12 cellular contexts compared by ENCODE assay signal in the genomic region with DNA sequence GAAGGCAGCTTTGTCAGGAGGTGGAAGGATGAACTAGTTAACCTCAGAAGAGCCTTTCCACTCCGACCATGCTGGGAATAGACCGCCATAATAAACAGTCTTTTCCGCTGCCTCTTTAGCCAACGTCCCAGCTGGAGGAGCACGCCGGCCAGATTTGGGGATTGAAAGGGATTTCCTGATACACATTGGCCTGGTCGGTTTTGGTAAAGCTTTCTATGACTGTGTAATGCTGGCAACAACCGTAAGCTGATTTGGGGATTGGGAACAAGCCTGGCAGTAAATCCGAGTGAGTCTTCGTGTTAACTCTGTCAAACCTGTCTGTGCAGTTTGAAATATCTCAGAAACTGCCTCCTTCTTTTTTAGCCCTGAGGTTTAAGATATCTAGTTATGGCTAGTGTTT.
DNase-seq lines count a peak whose midpoint lies in the region; TF ChIP-seq lines count a peak whose summit lies in the region.
"Had no signal": no experiment of that assay in that cellular context is flagged by ENCODE, and none has a peak within 500 bp of the region (broad histone marks: within the 10 kb centered on the region; RNA-seq: fewer than 3 reads in every experiment).

No MANE protein-coding gene starts in this region.

- no peak overlapping the region for H3K18ac ChIP-seq in mesenchymal stem cell (ENCODE audit: low read depth in 1 of 2, low read length in 2 of 2)

- H2AFZ ChIP-seq in mammary epithelial cell (ENCODE audit: low read depth, low read length) (peak overlapping the region; percentile 30), mesenchymal stem cell (ENCODE audit: low read depth, low read length) (no peak overlapping the region)

- peak overlapping the region; percentile 96 for H3K27ac Mint-ChIP-seq in activated naive CD4-positive, alpha-beta T cell treated with anti-CD3 and anti-CD28 coated beads, Interleukin-2, amount 10 ng/mL, durations not matched to agents 7 days and 5 days

- H3K9ac ChIP-seq in mammary epithelial cell (ENCODE audit: insufficient read depth, low read length) (no peak overlapping the region), mesenchymal stem cell (ENCODE audit: low read length) (peak overlapping the region; percentile 4)

- no peaks in the 10 kb centered on the region for H3K79me1 ChIP-seq in mesenchymal stem cell (replicated peaks; ENCODE audit: low read length, poor library complexity, severe bottlenecking)

- H4K20me1 ChIP-seq in mammary epithelial cell (ENCODE audit: insufficient read depth, low read length): no peaks in the 10 kb centered on the region

- no peak for TF ChIP-seq CTCF in mammary epithelial cell (conservative IDR thresholded peaks at IDR 0.05 in 1 of 2, IDR thresholded peaks at IDR 0.05 in 1 of 2; ENCODE audit: extremely low read depth in 1 of 2, insufficient read depth in 1 of 2, low read depth in 1 of 2, low read length in 2 of 2)
- no peak for TF ChIP-seq CTCF in transverse colon (IDR thresholded peaks at IDR 0.05)

- H3K4me3 Mint-ChIP-seq in activated naive CD4-positive, alpha-beta T cell treated with anti-CD3 and anti-CD28 coated beads, Interleukin-2, amount 10 ng/mL, durations not matched to agents 7 days and 5 days: peak overlapping the region; percentile 84

- H3K9me3 ChIP-seq in mammary epithelial cell (replicated peaks; ENCODE audit: insufficient read depth, low read length): no peaks in the 10 kb centered on the region
- no peaks in the 10 kb centered on the region for H3K9me3 ChIP-seq in mesenchymal stem cell (ENCODE audit: control insufficient read depth, low read length)
- H3K9me3 ChIP-seq in transverse colon: no peaks in the 10 kb centered on the region

- H3K4me1 ChIP-seq in mammary epithelial cell (ENCODE audit: insufficient read depth, low read length) (peaks cover 4% of the 10 kb centered on the region), mesenchymal stem cell (ENCODE audit: control insufficient read depth, insufficient read depth, low read depth, low read length) (no peaks in the 10 kb centered on the region), transverse colon (no peaks in the 10 kb centered on the region)

- no peak overlapping the region for H4K8ac ChIP-seq in mesenchymal stem cell (ENCODE audit: low read length)

- no peaks in the 10 kb centered on the region for H3K27me3 Mint-ChIP-seq in activated naive CD4-positive, alpha-beta T cell treated with anti-CD3 and anti-CD28 coated beads, Interleukin-2, amount 10 ng/mL, durations not matched to agents 7 days and 5 days

- no peak overlapping the region for H2BK12ac ChIP-seq in mesenchymal stem cell (ENCODE audit: low read length in 2 of 2)

- no peak for DNase-seq in activated naive CD4-positive, alpha-beta T cell treated with anti-CD3 and anti-CD28 coated beads, Interleukin-2, amount 10 ng/mL, durations not matched to agents 7 days and 5 days
- DNase-seq in activated naive CD4-positive, alpha-beta T cell treated with anti-CD3 and anti-CD28 coated beads, Interleukin-2, amount 50 U/mL, for 16 hours: no peak
- DNase-seq in mammary epithelial cell: no peak
- DNase-seq in mesenchymal stem cell: no peak
- DNase-seq in transverse colon: no peak
- no peak for DNase-seq in NCI-H2227 (lab: John Stamatoyannopoulos, UW; ENCODE audit: unreplicated experiment)
- no peak for DNase-seq in SKM-1 (lab: John Stamatoyannopoulos, UW; ENCODE audit: unreplicated experiment)
- no peak for DNase-seq in central memory CD4-positive, alpha-beta T cell
- DNase-seq: cerebellar nuclear complex; NCI-H1930; stimulated activated CD4-positive, alpha-beta T cell treated with anti-CD3 and anti-CD28 coated beads, Interleukin-4, amount 100 ng/mL, for 1 hour; SW 1271 had no signal

- H3K36me3 Mint-ChIP-seq in activated naive CD4-positive, alpha-beta T cell treated with anti-CD3 and anti-CD28 coated beads, Interleukin-2, amount 10 ng/mL, durations not matched to agents 7 days and 5 days: peaks cover 92% of the 10 kb centered on the region

- BruUV-seq in mammary epithelial cell (replicated peaks; lab: Mats Ljungman, UMichigan): no TSS peak

- no peaks in the 10 kb centered on the region for H3K9me3 Mint-ChIP-seq in activated naive CD4-positive, alpha-beta T cell treated with anti-CD3 and anti-CD28 coated beads, Interleukin-2, amount 10 ng/mL, durations not matched to agents 7 days and 5 days

- no peak overlapping the region for H2AK5ac ChIP-seq in mesenchymal stem cell (ENCODE audit: low read length, severe bottlenecking)

- H2BK5ac ChIP-seq in mesenchymal stem cell (ENCODE audit: low read depth, low read length, poor library complexity, severe bottlenecking): no peak overlapping the region

- no peak overlapping the region for H3K4me2 ChIP-seq in mammary epithelial cell (ENCODE audit: insufficient read depth, low read depth, low read length)
- H3K4me2 ChIP-seq in mesenchymal stem cell (ENCODE audit: low read length, poor library complexity, severe bottlenecking): no peak overlapping the region

- H3K27me3 ChIP-seq in mammary epithelial cell (ENCODE audit: insufficient read depth, low read length): no peaks in the 10 kb centered on the region
- peaks cover 0 to 34% of the 10 kb centered on the region in 2 experiments for H3K27me3 ChIP-seq in mesenchymal stem cell (ENCODE audit: control insufficient read depth in 1 of 2, insufficient read depth in 1 of 2, low read length in 2 of 2)
- no peaks in the 10 kb centered on the region for H3K27me3 ChIP-seq in transverse colon

- 69% methylated on average over 10 of the region's 10 CpGs for WGBS in mammary epithelial cell (ENCODE audit: low coverage, missing lambda C conversion rate)
- WGBS in mesenchymal stem cell: 92% methylated on average over 10 of the region's 10 CpGs
- 83 to 100% methylated on average over 4 to 10 of the region's 10 CpGs for WGBS in transverse colon (ENCODE audit: low coverage in 1 of 2), 2 donors

- H3K4me1 Mint-ChIP-seq in activated naive CD4-positive, alpha-beta T cell treated with anti-CD3 and anti-CD28 coated beads, Interleukin-2, amount 10 ng/mL, durations not matched to agents 7 days and 5 days: peaks cover 56% of the 10 kb centered on the region

- intact Hi-C loops in mammary epithelial cell (cut with micrococcal nuclease): no loop called here
- intact Hi-C loops in transverse colon (cut with DNase I; ENCODE audit: low total_unique reads): no loop called here

- no peak overlapping the region for H3K4ac ChIP-seq in mesenchymal stem cell (ENCODE audit: low read depth in 1 of 2, low read length in 2 of 2)

- no peak overlapping the region for H2BK120ac ChIP-seq in mesenchymal stem cell (ENCODE audit: low read depth, low read length)

- H3K27ac ChIP-seq in mammary epithelial cell (ENCODE audit: insufficient read depth, low read depth, low read length): no peak overlapping the region
- H3K27ac ChIP-seq in mesenchymal stem cell (ENCODE audit: low read length, poor library complexity, severe bottlenecking): no peak overlapping the region
- H3K27ac ChIP-seq in transverse colon: peak overlapping the region; percentile 44 to 68 (median 58)

- in situ Hi-C loops in mammary epithelial cell (cut with MboI; ENCODE audit: low sequenced_read_pairs in 2 of 2): no loop called here
- in situ Hi-C loops in transverse colon (cut with MboI; ENCODE audit: low pct_ligation_motif_present in 1 of 4, low pct_unique_long_range_greater_than_20kb in 1 of 4, low sequenced_read_pairs in 3 of 4): no loop called here

- no peak overlapping the region for H4K91ac ChIP-seq in mesenchymal stem cell (ENCODE audit: low read length)

- H3K14ac ChIP-seq in mesenchymal stem cell (ENCODE audit: low read length in 2 of 2): no peak overlapping the region

- no peak overlapping the region for H2BK15ac ChIP-seq in mesenchymal stem cell (ENCODE audit: low read depth, poor library complexity, severe bottlenecking)

- no peak overlapping the region for H3K23ac ChIP-seq in mesenchymal stem cell (ENCODE audit: low read length in 2 of 2)

- no peaks in the 10 kb centered on the region for H3K79me2 ChIP-seq in mammary epithelial cell (ENCODE audit: insufficient read depth, low read length)

- no peak for TF ChIP-seq EP300 in transverse colon (IDR thresholded peaks at IDR 0.05; ENCODE audit: low read depth)

- H3K36me3 ChIP-seq in mammary epithelial cell (ENCODE audit: insufficient read depth, low read length) (no peaks in the 10 kb centered on the region), mesenchymal stem cell (ENCODE audit: control insufficient read depth in 1 of 2, insufficient read depth in 2 of 2, low read depth in 1 of 2, low read length in 2 of 2) (no peaks in the 10 kb centered on the region), transverse colon (no peaks in the 10 kb centered on the region)

- CTCF ChIA-PET in activated naive CD4-positive, alpha-beta T cell treated with anti-CD3 and anti-CD28 coated beads, Interleukin-2, amount 10 ng/mL, durations not matched to agents 7 days and 5 days (lab: Charles Lee): interaction anchor here (1.0 kb wide), 2 partner anchors 24 to 44 kb away, joined by 3 read pairs; no protein-coding TSS in a partner anchor
- CTCF ChIA-PET in mammary epithelial cell (lab: Charles Lee; ENCODE audit: low non-redundant PET): no interaction called here

- no peak for TF ChIP-seq POLR2A in transverse colon (IDR thresholded peaks at IDR 0.05)

- no peak overlapping the region for H3K4me3 ChIP-seq in mammary epithelial cell (replicated peaks in 1 of 3; ENCODE audit: insufficient read depth in 1 of 3, low read depth in 2 of 3, low read length in 3 of 3)
- H3K4me3 ChIP-seq in mesenchymal stem cell (ENCODE audit: insufficient read depth in 1 of 2, low read depth in 1 of 2, low read length in 2 of 2): no peak overlapping the region
- no peak overlapping the region for H3K4me3 ChIP-seq in transverse colon

- dilution Hi-C loops in mammary epithelial cell (cut with HindIII; ENCODE audit: low sequenced_read_pairs): no loop called here

Comparison
In these comparisons a context has a peak if more than half of its experiments do, and no peak if none do; other contexts are left out.
1. H3K27ac ChIP-seq: peak in transverse colon (4 of 4); none in mammary epithelial cell (single experiment) and mesenchymal stem cell (single experiment).